In the genomic region with DNA sequence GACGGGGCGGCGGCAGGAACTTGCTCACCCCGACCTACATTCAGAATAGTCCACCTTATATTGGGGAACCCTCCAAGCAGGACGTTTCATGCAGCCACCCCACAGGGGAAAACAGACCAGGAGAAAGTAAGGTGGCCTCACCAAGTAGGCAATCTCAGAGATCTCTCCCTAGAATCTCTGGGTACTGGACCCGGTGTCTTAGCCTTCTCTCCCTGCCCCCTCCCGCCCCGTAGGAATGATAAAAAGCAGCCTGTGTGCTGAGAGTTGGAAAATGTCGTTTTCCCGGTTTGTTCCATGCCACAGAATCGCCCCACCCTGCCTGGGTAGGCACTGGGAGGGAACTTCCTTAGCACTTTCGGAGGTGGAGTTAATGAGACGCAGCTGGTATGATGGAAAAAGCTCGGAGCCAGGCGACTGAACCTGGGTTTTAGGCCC, we compare ENCODE assay signal across 8 cellular contexts. TPM values are rescaled to one million over a fixed set of nuclear protein-coding genes. Genes with fewer than 3 reads are reported as not detected.
DNase-seq lines count a peak whose midpoint lies in the region; ATAC-seq lines count a peak whose summit lies in the region.

No MANE protein-coding gene starts in this region.

- no peaks in the 10 kb centered on the region for H3K27me3 ChIP-seq in skeletal muscle satellite cell (ENCODE audit: control insufficient read depth, insufficient read depth, low read length)

- H3K36me3 ChIP-seq in skeletal muscle satellite cell (ENCODE audit: insufficient read depth, low read length) = no peaks in the 10 kb centered on the region

- peaks cover 33% of the 10 kb centered on the region for H3K4me1 ChIP-seq in skeletal muscle satellite cell (ENCODE audit: control insufficient read depth, insufficient read depth, low read length)

- DNase-seq in Caki2 (ENCODE audit: low read depth) = peak; percentile 81
- peak; percentile 84 for DNase-seq in HT1080 (ENCODE audit: low read depth)
- peak; percentile 47 for DNase-seq in amniotic stem cell (lab: John Stamatoyannopoulos, UW)
- DNase-seq in iPS DF 4.7 (ENCODE audit: extremely low read depth, low spot score) = peak; percentile 71
- DNase-seq in GM19238 (ENCODE audit: insufficient read length, low spot score) = no peak

- no peaks in the 10 kb centered on the region for H3K9me3 ChIP-seq in skeletal muscle satellite cell (replicated peaks; ENCODE audit: low read length)

- H3K4me3 ChIP-seq in skeletal muscle satellite cell (ENCODE audit: low read length) = peak overlapping the region; percentile 97

- peak overlapping the region; percentile 94 for H3K9ac ChIP-seq in skeletal muscle satellite cell (ENCODE audit: low read depth, low read length)

- H3K4me2 ChIP-seq in skeletal muscle satellite cell (ENCODE audit: low read length) = peak overlapping the region; percentile 88

- no peak for ATAC-seq in HG03469 (IDR thresholded peaks at IDR 0.05; ENCODE audit: unreplicated experiment)
- ATAC-seq in GM21526 (IDR thresholded peaks at IDR 0.05; ENCODE audit: low FRiP score, unreplicated experiment) = no peak

- in situ Hi-C loops in Caki2 (cut with HindIII; ENCODE audit: low pct_unique_long_range_greater_than_20kb, low sequenced_read_pairs) = no loop called here

RNA-seq across cellular contexts. Expression of gene PTPN14, which starts 0.8 kb away (rescaled TPM):
- 22.9 and 33.0 TPM in 2 replicates for total RNA-seq in Caki2 (2014; rRNA removed; shearing (Covaris generic); ENCODE audit: low replicate concordance)
- 47.5 and 63.0 TPM in 2 replicates for total RNA-seq in HT1080 (2014; rRNA removed; shearing (Covaris generic))
- polyA plus RNA-seq in HT1080 (2015; cell fraction: cytosol; rRNA removed) = 45.8 and 70.0 TPM in 2 replicates
- 104 and 120 TPM in 2 replicates for polyA plus RNA-seq in HT1080 (2015; cell fraction: nucleus; rRNA removed)
- 45.9 and 50.2 TPM in 2 replicates for total RNA-seq in skeletal muscle satellite cell (2012; rRNA removed)

RNA-seq across cellular contexts. Expression of gene CENPF, which starts 50.8 kb away (rescaled TPM):
- 53.9 and 71.0 TPM in 2 replicates for total RNA-seq in Caki2 (2014; rRNA removed; shearing (Covaris generic); ENCODE audit: low replicate concordance)
- 67.4 and 85.6 TPM in 2 replicates for total RNA-seq in HT1080 (2014; rRNA removed; shearing (Covaris generic))
- 43.7 and 65.0 TPM in 2 replicates for polyA plus RNA-seq in HT1080 (2015; cell fraction: cytosol; rRNA removed)
- polyA plus RNA-seq in HT1080 (2015; cell fraction: nucleus; rRNA removed) = 204 and 219 TPM in 2 replicates
- 18.8 and 21.2 TPM in 2 replicates for total RNA-seq in skeletal muscle satellite cell (2012; rRNA removed)
